In genomic region chr3:8929860-8930259, GRCh38 we compare ENCODE assay signal across 3 cellular contexts.
TF ChIP-seq lines count a peak whose summit lies in the region.

No MANE protein-coding gene starts in this region.

TF ChIP-seq in HepG2, 621 proteins besides CTCF, POLR2A, EP300 and RAD21:
- TF ChIP-seq ELK4 (CRISPR knock-in tag; IDR thresholded peaks at IDR 0.05; ENCODE audit: borderline replicate concordance) (no peak), XRCC5 (optimal IDR thresholded peaks at IDR 0.05; ENCODE audit: low read length) (no peak), ZNF792 (CRISPR knock-in tag; IDR thresholded peaks at IDR 0.05) (no peak), ZNF780A (CRISPR knock-in tag; IDR thresholded peaks at IDR 0.05) (no peak), ZNF44 (CRISPR knock-in tag; IDR thresholded peaks at IDR 0.05) (no peak), PAF1 (CRISPR knock-in tag; IDR thresholded peaks at IDR 0.05) (no peak), MAFF (IDR thresholded peaks at IDR 0.05; ENCODE audit: low read depth, low read length) (peak; percentile 26; the same call in 1 of the 2 replicates), EED (CRISPR knock-in tag; IDR thresholded peaks at IDR 0.05) (no peak), NFE2L1 (CRISPR knock-in tag; IDR thresholded peaks at IDR 0.05; ENCODE audit: borderline replicate concordance) (no peak), PAWR (CRISPR knock-in tag; IDR thresholded peaks at IDR 0.05; ENCODE audit: borderline replicate concordance) (no peak), MAFK (conservative IDR thresholded peaks at IDR 0.05 in 1 of 2, IDR thresholded peaks at IDR 0.05 in 1 of 2; ENCODE audit: low read length in 2 of 2) (peak in 1 of 2 experiments; percentile 52; a peak in 2 of 4 replicates), ATF1 (CRISPR knock-in tag; IDR thresholded peaks at IDR 0.05) (no peak), TBL1XR1 (IDR thresholded peaks at IDR 0.05; ENCODE audit: borderline replicate concordance, low read length, partially characterized antibody) (no peak)

TF ChIP-seq in A549, 52 proteins besides CTCF, POLR2A, EP300 and RAD21:
- TF ChIP-seq FOSL2 (IDR thresholded peaks at IDR 0.05) (no peak), FOSL2 (CRISPR knock-in tag; IDR thresholded peaks at IDR 0.05) (no peak), CHD4 (IDR thresholded peaks at IDR 0.05; ENCODE audit: borderline replicate concordance) (no peak), MAFK (IDR thresholded peaks at IDR 0.05; ENCODE audit: partially characterized antibody) (peak; percentile 54), EHMT2 (IDR thresholded peaks at IDR 0.05; ENCODE audit: low read depth) (no peak), JUNB (IDR thresholded peaks at IDR 0.05) (no peak), CBX8 (IDR thresholded peaks at IDR 0.05) (no peak)
- TF ChIP-seq, protein P1, sequence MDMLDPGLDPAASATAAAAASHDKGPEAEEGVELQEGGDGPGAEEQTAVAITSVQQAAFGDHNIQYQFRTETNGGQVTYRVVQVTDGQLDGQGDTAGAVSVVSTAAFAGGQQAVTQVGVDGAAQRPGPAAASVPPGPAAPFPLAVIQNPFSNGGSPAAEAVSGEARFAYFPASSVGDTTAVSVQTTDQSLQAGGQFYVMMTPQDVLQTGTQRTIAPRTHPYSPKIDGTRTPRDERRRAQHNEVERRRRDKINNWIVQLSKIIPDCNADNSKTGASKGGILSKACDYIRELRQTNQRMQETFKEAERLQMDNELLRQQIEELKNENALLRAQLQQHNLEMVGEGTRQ (IDR thresholded peaks at IDR 0.05), result no peak

TF ChIP-seq in K562, 482 proteins besides CTCF, POLR2A, EP300 and RAD21 (continues in another document):
- TF ChIP-seq ARNT (IDR thresholded peaks at IDR 0.05) (no peak), SREBF1 (IDR thresholded peaks at IDR 0.05; ENCODE audit: borderline replicate concordance, low read depth, low read length) (no peak), ZNF316 (IDR thresholded peaks at IDR 0.05) (peak; percentile 84), MCM7 (IDR thresholded peaks at IDR 0.05) (no peak), MCM3 (IDR thresholded peaks at IDR 0.05) (no peak), OTX1 (CRISPR knock-in tag; IDR thresholded peaks at IDR 0.05) (no peak), ZNF445 (CRISPR knock-in tag; IDR thresholded peaks at IDR 0.05; ENCODE audit: low read depth) (no peak), ZNF778 (CRISPR knock-in tag; IDR thresholded peaks at IDR 0.05) (no peak), KLF10 (CRISPR knock-in tag; IDR thresholded peaks at IDR 0.05) (no peak), JUN (IDR thresholded peaks at IDR 0.05; ENCODE audit: borderline replicate concordance, low read depth, low read length) (no peak), JUN (CRISPR knock-in tag; IDR thresholded peaks at IDR 0.05; ENCODE audit: borderline replicate concordance) (no peak), LEF1 (IDR thresholded peaks at IDR 0.05) (no peak), DACH1 (IDR thresholded peaks at IDR 0.05; ENCODE audit: partially characterized antibody) (no peak), DIDO1 (tag; IDR thresholded peaks at IDR 0.05; ENCODE audit: low read depth) (no peak), ESRRB (CRISPR knock-in tag; IDR thresholded peaks at IDR 0.05; ENCODE audit: borderline replicate concordance) (no peak), MAFK (IDR thresholded peaks at IDR 0.05; ENCODE audit: low read length) (0 out of 2 replicates have a peak, but pooled peaks have one; percentile 15), MAFF (IDR thresholded peaks at IDR 0.05; ENCODE audit: low read length) (peak; percentile 25; the same call in 1 of the 2 replicates), C11orf30 (IDR thresholded peaks at IDR 0.05; ENCODE audit: low read depth) (peak; percentile 64), ZNF696 (CRISPR knock-in tag; conservative IDR thresholded peaks at IDR 0.05) (no peak), U2AF1 (optimal IDR thresholded peaks at IDR 0.05; ENCODE audit: low read depth, low read length) (no peak), POLR2B (IDR thresholded peaks at IDR 0.05; ENCODE audit: low read depth, partially characterized antibody) (no peak), ZNF146 (CRISPR knock-in tag; IDR thresholded peaks at IDR 0.05; ENCODE audit: unreplicated experiment) (peak; percentile 23), BDP1 (IDR thresholded peaks at IDR 0.05; ENCODE audit: insufficient read depth, insufficient read length) (no peak), ZNF143 (CRISPR knock-in tag; IDR thresholded peaks at IDR 0.05) (no peak), NEUROD1 (IDR thresholded peaks at IDR 0.05; ENCODE audit: borderline replicate concordance, low read depth, low read length, partially characterized antibody) (no peak), NCOA1 (IDR thresholded peaks at IDR 0.05; ENCODE audit: low read depth) (no peak), HLTF (IDR thresholded peaks at IDR 0.05) (no peak), CREB1 (IDR thresholded peaks at IDR 0.05) (no peak), CREB1 (CRISPR knock-in tag; IDR thresholded peaks at IDR 0.05) (no peak), ZKSCAN8 (CRISPR knock-in tag; IDR thresholded peaks at IDR 0.05) (no peak)
- TF ChIP-seq, protein P2, sequence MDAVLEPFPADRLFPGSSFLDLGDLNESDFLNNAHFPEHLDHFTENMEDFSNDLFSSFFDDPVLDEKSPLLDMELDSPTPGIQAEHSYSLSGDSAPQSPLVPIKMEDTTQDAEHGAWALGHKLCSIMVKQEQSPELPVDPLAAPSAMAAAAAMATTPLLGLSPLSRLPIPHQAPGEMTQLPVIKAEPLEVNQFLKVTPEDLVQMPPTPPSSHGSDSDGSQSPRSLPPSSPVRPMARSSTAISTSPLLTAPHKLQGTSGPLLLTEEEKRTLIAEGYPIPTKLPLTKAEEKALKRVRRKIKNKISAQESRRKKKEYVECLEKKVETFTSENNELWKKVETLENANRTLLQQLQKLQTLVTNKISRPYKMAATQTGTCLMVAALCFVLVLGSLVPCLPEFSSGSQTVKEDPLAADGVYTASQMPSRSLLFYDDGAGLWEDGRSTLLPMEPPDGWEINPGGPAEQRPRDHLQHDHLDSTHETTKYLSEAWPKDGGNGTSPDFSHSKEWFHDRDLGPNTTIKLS (IDR thresholded peaks at IDR 0.05; ENCODE audit: borderline replicate concordance, low read depth), result no peak
- TF ChIP-seq, protein P3, sequence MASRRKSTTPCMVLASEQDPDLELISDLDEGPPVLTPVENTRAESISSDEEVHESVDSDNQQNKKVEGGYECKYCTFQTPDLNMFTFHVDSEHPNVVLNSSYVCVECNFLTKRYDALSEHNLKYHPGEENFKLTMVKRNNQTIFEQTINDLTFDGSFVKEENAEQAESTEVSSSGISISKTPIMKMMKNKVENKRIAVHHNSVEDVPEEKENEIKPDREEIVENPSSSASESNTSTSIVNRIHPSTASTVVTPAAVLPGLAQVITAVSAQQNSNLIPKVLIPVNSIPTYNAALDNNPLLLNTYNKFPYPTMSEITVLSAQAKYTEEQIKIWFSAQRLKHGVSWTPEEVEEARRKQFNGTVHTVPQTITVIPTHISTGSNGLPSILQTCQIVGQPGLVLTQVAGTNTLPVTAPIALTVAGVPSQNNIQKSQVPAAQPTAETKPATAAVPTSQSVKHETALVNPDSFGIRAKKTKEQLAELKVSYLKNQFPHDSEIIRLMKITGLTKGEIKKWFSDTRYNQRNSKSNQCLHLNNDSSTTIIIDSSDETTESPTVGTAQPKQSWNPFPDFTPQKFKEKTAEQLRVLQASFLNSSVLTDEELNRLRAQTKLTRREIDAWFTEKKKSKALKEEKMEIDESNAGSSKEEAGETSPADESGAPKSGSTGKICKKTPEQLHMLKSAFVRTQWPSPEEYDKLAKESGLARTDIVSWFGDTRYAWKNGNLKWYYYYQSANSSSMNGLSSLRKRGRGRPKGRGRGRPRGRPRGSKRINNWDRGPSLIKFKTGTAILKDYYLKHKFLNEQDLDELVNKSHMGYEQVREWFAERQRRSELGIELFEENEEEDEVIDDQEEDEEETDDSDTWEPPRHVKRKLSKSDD (conservative IDR thresholded peaks at IDR 0.05; ENCODE audit: low read length), result no peak
- TF ChIP-seq, protein P4, sequence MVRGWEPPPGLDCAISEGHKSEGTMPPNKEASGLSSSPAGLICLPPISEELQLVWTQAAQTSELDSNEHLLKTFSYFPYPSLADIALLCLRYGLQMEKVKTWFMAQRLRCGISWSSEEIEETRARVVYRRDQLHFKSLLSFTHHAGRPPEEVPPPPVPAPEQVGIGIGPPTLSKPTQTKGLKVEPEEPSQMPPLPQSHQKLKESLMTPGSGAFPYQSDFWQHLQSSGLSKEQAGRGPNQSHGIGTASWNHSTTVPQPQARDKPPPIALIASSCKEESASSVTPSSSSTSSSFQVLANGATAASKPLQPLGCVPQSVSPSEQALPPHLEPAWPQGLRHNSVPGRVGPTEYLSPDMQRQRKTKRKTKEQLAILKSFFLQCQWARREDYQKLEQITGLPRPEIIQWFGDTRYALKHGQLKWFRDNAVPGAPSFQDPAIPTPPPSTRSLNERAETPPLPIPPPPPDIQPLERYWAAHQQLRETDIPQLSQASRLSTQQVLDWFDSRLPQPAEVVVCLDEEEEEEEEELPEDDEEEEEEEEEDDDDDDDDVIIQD (CRISPR knock-in tag; IDR thresholded peaks at IDR 0.05), result no peak
- TF ChIP-seq, protein P5, sequence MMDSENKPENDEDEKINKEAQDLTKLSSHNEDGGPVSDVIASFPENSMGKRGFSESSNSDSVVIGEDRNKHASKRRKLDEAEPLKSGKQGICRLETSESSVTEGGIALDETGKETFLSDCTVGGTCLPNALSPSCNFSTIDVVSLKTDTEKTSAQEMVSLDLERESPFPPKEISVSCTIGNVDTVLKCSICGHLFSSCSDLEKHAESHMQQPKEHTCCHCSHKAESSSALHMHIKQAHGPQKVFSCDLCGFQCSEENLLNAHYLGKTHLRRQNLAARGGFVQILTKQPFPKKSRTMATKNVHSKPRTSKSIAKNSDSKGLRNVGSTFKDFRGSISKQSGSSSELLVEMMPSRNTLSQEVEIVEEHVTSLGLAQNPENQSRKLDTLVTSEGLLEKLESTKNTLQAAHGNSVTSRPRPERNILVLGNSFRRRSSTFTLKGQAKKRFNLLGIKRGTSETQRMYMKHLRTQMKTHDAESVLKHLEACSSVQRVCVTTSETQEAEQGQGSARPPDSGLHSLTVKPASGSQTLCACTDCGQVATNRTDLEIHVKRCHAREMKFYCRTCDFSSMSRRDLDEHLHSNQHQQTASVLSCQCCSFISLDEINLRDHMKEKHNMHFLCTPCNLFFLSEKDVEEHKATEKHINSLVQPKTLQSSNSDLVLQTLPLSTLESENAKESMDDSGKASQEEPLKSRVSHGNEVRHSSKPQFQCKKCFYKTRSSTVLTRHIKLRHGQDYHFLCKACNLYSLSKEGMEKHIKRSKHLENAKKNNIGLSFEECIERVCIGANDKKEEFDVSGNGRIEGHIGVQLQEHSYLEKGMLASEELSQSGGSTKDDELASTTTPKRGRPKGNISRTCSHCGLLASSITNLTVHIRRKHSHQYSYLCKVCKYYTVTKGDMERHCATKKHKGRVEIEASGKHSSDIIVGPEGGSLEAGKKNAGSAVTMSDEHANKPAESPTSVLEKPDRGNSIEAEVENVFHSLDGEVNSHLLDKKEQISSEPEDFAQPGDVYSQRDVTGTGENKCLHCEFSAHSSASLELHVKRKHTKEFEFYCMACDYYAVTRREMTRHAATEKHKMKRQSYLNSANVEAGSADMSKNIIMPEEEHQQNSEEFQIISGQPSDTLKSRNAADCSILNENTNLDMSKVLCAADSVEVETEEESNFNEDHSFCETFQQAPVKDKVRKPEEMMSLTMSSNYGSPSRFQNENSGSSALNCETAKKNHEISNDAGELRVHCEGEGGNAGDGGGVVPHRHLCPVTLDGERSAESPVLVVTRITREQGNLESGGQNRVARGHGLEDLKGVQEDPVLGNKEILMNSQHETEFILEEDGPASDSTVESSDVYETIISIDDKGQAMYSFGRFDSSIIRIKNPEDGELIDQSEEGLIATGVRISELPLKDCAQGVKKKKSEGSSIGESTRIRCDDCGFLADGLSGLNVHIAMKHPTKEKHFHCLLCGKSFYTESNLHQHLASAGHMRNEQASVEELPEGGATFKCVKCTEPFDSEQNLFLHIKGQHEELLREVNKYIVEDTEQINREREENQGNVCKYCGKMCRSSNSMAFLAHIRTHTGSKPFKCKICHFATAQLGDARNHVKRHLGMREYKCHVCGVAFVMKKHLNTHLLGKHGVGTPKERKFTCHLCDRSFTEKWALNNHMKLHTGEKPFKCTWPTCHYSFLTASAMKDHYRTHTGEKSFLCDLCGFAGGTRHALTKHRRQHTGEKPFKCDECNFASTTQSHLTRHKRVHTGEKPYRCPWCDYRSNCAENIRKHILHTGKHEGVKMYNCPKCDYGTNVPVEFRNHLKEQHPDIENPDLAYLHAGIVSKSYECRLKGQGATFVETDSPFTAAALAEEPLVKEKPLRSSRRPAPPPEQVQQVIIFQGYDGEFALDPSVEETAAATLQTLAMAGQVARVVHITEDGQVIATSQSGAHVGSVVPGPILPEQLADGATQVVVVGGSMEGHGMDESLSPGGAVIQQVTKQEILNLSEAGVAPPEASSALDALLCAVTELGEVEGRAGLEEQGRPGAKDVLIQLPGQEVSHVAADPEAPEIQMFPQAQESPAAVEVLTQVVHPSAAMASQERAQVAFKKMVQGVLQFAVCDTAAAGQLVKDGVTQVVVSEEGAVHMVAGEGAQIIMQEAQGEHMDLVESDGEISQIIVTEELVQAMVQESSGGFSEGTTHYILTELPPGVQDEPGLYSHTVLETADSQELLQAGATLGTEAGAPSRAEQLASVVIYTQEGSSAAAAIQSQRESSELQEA (IDR thresholded peaks at IDR 0.05; ENCODE audit: low read depth), result no peak
- TF ChIP-seq, protein P6, sequence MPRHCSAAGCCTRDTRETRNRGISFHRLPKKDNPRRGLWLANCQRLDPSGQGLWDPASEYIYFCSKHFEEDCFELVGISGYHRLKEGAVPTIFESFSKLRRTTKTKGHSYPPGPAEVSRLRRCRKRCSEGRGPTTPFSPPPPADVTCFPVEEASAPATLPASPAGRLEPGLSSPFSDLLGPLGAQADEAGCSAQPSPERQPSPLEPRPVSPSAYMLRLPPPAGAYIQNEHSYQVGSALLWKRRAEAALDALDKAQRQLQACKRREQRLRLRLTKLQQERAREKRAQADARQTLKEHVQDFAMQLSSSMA (CRISPR knock-in tag; IDR thresholded peaks at IDR 0.05), result no peak
- TF ChIP-seq, protein P7, sequence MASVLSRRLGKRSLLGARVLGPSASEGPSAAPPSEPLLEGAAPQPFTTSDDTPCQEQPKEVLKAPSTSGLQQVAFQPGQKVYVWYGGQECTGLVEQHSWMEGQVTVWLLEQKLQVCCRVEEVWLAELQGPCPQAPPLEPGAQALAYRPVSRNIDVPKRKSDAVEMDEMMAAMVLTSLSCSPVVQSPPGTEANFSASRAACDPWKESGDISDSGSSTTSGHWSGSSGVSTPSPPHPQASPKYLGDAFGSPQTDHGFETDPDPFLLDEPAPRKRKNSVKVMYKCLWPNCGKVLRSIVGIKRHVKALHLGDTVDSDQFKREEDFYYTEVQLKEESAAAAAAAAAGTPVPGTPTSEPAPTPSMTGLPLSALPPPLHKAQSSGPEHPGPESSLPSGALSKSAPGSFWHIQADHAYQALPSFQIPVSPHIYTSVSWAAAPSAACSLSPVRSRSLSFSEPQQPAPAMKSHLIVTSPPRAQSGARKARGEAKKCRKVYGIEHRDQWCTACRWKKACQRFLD (CRISPR knock-in tag; IDR thresholded peaks at IDR 0.05), result no peak
- TF ChIP-seq, protein P8, sequence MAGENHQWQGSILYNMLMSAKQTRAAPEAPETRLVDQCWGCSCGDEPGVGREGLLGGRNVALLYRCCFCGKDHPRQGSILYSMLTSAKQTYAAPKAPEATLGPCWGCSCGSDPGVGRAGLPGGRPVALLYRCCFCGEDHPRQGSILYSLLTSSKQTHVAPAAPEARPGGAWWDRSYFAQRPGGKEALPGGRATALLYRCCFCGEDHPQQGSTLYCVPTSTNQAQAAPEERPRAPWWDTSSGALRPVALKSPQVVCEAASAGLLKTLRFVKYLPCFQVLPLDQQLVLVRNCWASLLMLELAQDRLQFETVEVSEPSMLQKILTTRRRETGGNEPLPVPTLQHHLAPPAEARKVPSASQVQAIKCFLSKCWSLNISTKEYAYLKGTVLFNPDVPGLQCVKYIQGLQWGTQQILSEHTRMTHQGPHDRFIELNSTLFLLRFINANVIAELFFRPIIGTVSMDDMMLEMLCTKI (IDR thresholded peaks at IDR 0.05; ENCODE audit: partially characterized antibody), result no peak
